ENCODE assay signal across 10 cellular contexts in the genomic region with DNA sequence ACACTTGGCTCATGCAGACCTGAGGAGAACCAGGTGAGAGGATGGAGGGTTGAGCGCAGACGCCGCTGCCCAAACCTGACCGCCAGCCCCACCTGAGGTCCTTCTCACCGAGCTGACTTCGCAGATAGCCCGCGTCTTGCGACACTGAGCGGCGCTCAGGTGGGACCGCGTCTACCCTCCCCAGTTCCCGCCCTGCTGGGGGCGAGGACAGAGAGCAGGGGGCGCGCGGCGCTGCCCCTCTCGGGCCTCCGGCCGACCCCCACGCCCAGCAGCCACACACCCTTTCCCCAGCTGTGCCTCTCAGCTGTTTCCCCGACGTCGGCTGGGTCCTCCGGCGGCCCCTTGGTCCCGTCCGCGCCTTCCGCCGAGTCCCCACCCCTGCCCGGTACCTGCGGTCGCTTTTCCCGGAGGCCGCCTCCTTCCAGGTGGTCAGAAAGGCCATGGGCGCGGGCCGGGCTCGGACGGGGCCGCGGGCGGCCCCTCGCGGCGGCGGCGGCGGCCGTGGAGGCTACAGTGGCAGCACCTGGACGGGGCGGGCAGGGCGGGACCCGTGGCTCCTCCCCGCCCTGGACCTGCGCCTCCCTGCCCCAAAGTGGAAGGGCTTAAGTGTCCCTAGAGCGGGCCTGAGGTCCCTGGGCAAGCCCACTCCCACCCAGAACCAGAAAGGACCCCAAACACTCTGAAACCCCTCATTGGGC. TPM values are rescaled to one million over a fixed set of nuclear protein-coding genes. Genes with fewer than 3 reads are reported as not detected.
A peak's percentile ranks its signal among the peaks of the same experiment; 100 is the strongest.
DNase-seq lines count a peak whose midpoint lies in the region; ATAC-seq and TF ChIP-seq lines count a peak whose summit lies in the region.
"Had no signal": no experiment of that assay in that cellular context is flagged by ENCODE, and none has a peak within 500 bp of the region (broad histone marks: within the 10 kb centered on the region; RNA-seq: fewer than 3 reads in every experiment).

No MANE protein-coding gene starts in this region.

- no TSS peak for BruUV-seq in Panc1 (replicated peaks; lab: Mats Ljungman, UMichigan)

- peak overlapping the region; percentile 35 for H3K4ac ChIP-seq in trophoblast cell (ENCODE audit: low read depth, low read length)

- H3K14ac ChIP-seq in trophoblast cell (ENCODE audit: low read length), result peak overlapping the region; percentile 90

- peak overlapping the region; percentile 66 for H3K4me2 ChIP-seq in trophoblast cell (ENCODE audit: low read length)

- POLR2A ChIA-PET in Panc1 (lab: Charles Lee), result no interaction called here

- H3K4me1 ChIP-seq in Panc1 (ENCODE audit: control insufficient read depth, insufficient read depth, low read length) (no peaks in the 10 kb centered on the region), trophoblast cell (ENCODE audit: control insufficient read depth in 1 of 2, insufficient read depth in 2 of 2, low read length in 2 of 2) (peaks cover 12 to 21% of the 10 kb centered on the region in 2 experiments)
- H3K4me1 ChIP-seq in effector memory CD4-positive, alpha-beta T cell (ENCODE audit: control insufficient read depth, insufficient read depth, low read length, poor library complexity, severe bottlenecking), result peaks cover 6% of the 10 kb centered on the region

- H4K12ac ChIP-seq in trophoblast cell (ENCODE audit: low read depth, low read length), result peak overlapping the region; percentile 63

- ATAC-seq in Panc1 (peak; percentile 80), GM21717 (IDR thresholded peaks at IDR 0.05; ENCODE audit: unreplicated experiment) (no peak), GM21360 (IDR thresholded peaks at IDR 0.05; ENCODE audit: unreplicated experiment) (no peak)

- H2BK12ac ChIP-seq in trophoblast cell (ENCODE audit: low read length), result peak overlapping the region; percentile 64

- intact Hi-C loops in Panc1 (cut with micrococcal nuclease; ENCODE audit: unreplicated experiment), result no loop called here

- H3K79me2 ChIP-seq in trophoblast cell (ENCODE audit: control insufficient read depth, insufficient read depth, low read length, poor library complexity), result peaks cover 3% of the 10 kb centered on the region

- H2BK120ac ChIP-seq in trophoblast cell (ENCODE audit: insufficient read depth, low read length, poor library complexity), result peak overlapping the region; percentile 46

- H3K4me3 ChIP-seq in Panc1 (ENCODE audit: low read depth in 2 of 2, low read length in 2 of 2), result peak overlapping the region; percentile 38 to 48
- peak overlapping the region; percentile 49 for H3K4me3 ChIP-seq in trophoblast cell (ENCODE audit: low read depth, low read length)
- H3K4me3 ChIP-seq in effector memory CD4-positive, alpha-beta T cell (ENCODE audit: insufficient read depth, low read depth, low read length, poor library complexity, severe bottlenecking), result no peak overlapping the region

- DNase-seq in Panc1 (ENCODE audit: low read depth, low spot score) (no peak), germinal center (ENCODE audit: low spot score) (peak; percentile 47), trophoblast cell (peak in 1 of 2 donors; percentile 54), NAMALWA (ENCODE audit: low spot score) (no peak)
- DNase-seq in effector memory CD4-positive, alpha-beta T cell, result no peak
- DNase-seq: activated gamma-delta T cell treated with Interleukin-2 at 50 U/mL for 16 hours had no signal

- no peak overlapping the region for H2BK5ac ChIP-seq in trophoblast cell (ENCODE audit: low read depth, low read length, poor library complexity)

- in situ Hi-C loops in Panc1 (cut with HindIII; ENCODE audit: low pct_unique_long_range_greater_than_20kb, low sequenced_read_pairs), result no loop called here

- peak overlapping the region; percentile 81 for H4K8ac ChIP-seq in trophoblast cell (ENCODE audit: low read depth, low read length)

- H3K36me3 ChIP-seq in Panc1 (ENCODE audit: control insufficient read depth, insufficient read depth, low read length), result no peaks in the 10 kb centered on the region
- no peaks in the 10 kb centered on the region for H3K36me3 ChIP-seq in trophoblast cell (ENCODE audit: control insufficient read depth in 1 of 2, insufficient read depth in 2 of 2, low read length in 2 of 2)
- H3K36me3 ChIP-seq in effector memory CD4-positive, alpha-beta T cell (ENCODE audit: control insufficient read depth, insufficient read depth, low read length), result no peaks in the 10 kb centered on the region

- H3K9me3 ChIP-seq in Panc1 (ENCODE audit: control insufficient read depth, insufficient read depth, low read depth, low read length) (no peaks in the 10 kb centered on the region), trophoblast cell (ENCODE audit: insufficient read depth, low read depth, low read length) (peaks cover 3% of the 10 kb centered on the region)
- H3K9me3 ChIP-seq in effector memory CD4-positive, alpha-beta T cell (ENCODE audit: control insufficient read depth, low read length), result no peaks in the 10 kb centered on the region

- H2AFZ ChIP-seq in trophoblast cell (ENCODE audit: insufficient read depth, low read length, poor library complexity), result peak overlapping the region; percentile 69

- peak overlapping the region; percentile 76 for H4K91ac ChIP-seq in trophoblast cell (ENCODE audit: low read depth, low read length)

- H2AK5ac ChIP-seq in trophoblast cell (ENCODE audit: low read length), result peak overlapping the region; percentile 15

- H3K18ac ChIP-seq in trophoblast cell (ENCODE audit: low read length), result peak overlapping the region; percentile 73

- peak; percentile 6 for TF ChIP-seq CTCF in GM12873 (IDR thresholded peaks at IDR 0.05; ENCODE audit: insufficient read depth, low read depth, low read length, missing control alignments)
- peak; percentile 63 for TF ChIP-seq CTCF in Panc1 (IDR thresholded peaks at IDR 0.05)

- no peak overlapping the region for H3K9ac ChIP-seq in trophoblast cell (ENCODE audit: low read length)

- CTCF ChIA-PET in Panc1 (lab: Charles Lee), result no interaction called here

- H3K79me1 ChIP-seq in trophoblast cell (ENCODE audit: low read length), result peaks cover 5% of the 10 kb centered on the region

- H3K27ac ChIP-seq in Panc1 (ENCODE audit: low read length) (no peak overlapping the region), trophoblast cell (ENCODE audit: low read depth, low read length) (no peak overlapping the region)
- H3K27ac ChIP-seq in effector memory CD4-positive, alpha-beta T cell (ENCODE audit: insufficient read depth, low read length, poor library complexity, severe bottlenecking), result no peak overlapping the region

- H3K23ac ChIP-seq in trophoblast cell (ENCODE audit: low read length), result no peak overlapping the region

- no CpG with 5 or more reads among the region's 60 CpGs for WGBS in trophoblast cell (ENCODE audit: extremely low coverage, insufficient coverage, insufficient read length)

- H3K27me3 ChIP-seq in Panc1 (ENCODE audit: control insufficient read depth, insufficient read depth, low read length) (no peaks in the 10 kb centered on the region; the same call in 1 of the 2 replicates), trophoblast cell (ENCODE audit: insufficient read depth, low read length) (peaks cover 5% of the 10 kb centered on the region)
- peaks cover 16% of the 10 kb centered on the region for H3K27me3 ChIP-seq in effector memory CD4-positive, alpha-beta T cell (replicated peaks; ENCODE audit: control insufficient read depth, insufficient read depth, low read length, poor library complexity, severe bottlenecking)

RNA-seq across cellular contexts. Expression of gene TTC39A, which starts 14.4 kb away (rescaled TPM):
- total RNA-seq in Panc1 (2021; ENCODE audit: unreplicated experiment), result 8.3 TPM
- 10.3 TPM for polyA plus RNA-seq in Panc1 (2012; ENCODE audit: insufficient read length)
- 5.8 and 6.2 TPM in 2 replicates for polyA plus RNA-seq in trophoblast cell (2013)
- total RNA-seq: OCI-LY7 had no signal
